ENCODE assay signal across 2 cellular contexts in genomic region chr20:49783021-49783420, GRCh38.
TF ChIP-seq lines count a peak whose summit lies in the region.
"Not testable (repeated sequence)": the region's sequence is repeated elsewhere in the genome, so short reads cannot be mapped to it uniquely, and the experiment has no call there.

No MANE protein-coding gene starts in this region.

TF ChIP-seq in K562, 482 proteins besides CTCF, POLR2A, EP300 and RAD21:
- 0 out of 2 replicates have a peak, but pooled peaks have one; percentile 15 for TF ChIP-seq EGR1 (conservative IDR thresholded peaks at IDR 0.05)

TF ChIP-seq in HepG2, 621 proteins besides CTCF, POLR2A, EP300 and RAD21:
- TF ChIP-seq SOX13 (IDR thresholded peaks at IDR 0.05) = not testable (repeated sequence)
- TF ChIP-seq SOX13 (CRISPR knock-in tag; conservative IDR thresholded peaks at IDR 0.05 in 1 of 2, IDR thresholded peaks at IDR 0.05 in 1 of 2) = peak in 1 of 2 experiments; percentile 34; a peak in 1 of 4 replicates
